ENCODE assay signal across 2 cellular contexts in the genomic region with DNA sequence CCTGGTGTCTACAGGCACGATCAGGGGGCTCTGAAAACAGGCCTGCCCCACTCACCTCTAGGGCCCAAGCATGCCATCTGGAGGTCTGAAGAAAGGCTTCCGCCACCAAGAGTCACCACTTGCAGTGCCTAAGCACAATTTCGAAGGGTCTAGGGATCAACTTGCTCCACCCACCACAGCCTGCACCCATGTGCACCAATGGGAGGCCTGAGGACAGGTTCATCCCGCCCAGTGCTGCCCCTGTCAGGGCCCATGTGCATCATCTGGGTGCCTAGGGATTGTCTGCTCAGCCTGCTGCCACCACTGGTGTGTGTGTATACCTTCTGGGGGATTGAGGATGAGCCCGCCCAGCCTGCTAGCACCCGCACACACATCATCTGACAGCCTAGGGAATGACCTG.
TF ChIP-seq lines count a peak whose summit lies in the region.

No MANE protein-coding gene starts in this region.

TF ChIP-seq in liver, 16 proteins besides CTCF, POLR2A, EP300 and RAD21:
- TF ChIP-seq YY1 (IDR thresholded peaks at IDR 0.05) (no peak), FOXA2 (IDR thresholded peaks at IDR 0.05) (no peak), RXRA (IDR thresholded peaks at IDR 0.05) (no peak)

TF ChIP-seq in HepG2, 621 proteins besides CTCF, POLR2A, EP300 and RAD21:
- TF ChIP-seq NR2F2 (IDR thresholded peaks at IDR 0.05; ENCODE audit: borderline replicate concordance, low read depth): no peak
- no peak for TF ChIP-seq SP2 (CRISPR knock-in tag; IDR thresholded peaks at IDR 0.05)
- TF ChIP-seq ZNF737 (CRISPR knock-in tag; IDR thresholded peaks at IDR 0.05; ENCODE audit: borderline replicate concordance): no peak
- TF ChIP-seq REXO4 (CRISPR knock-in tag; IDR thresholded peaks at IDR 0.05; ENCODE audit: borderline replicate concordance): no peak
- no peak for TF ChIP-seq PLSCR1 (CRISPR knock-in tag; IDR thresholded peaks at IDR 0.05; ENCODE audit: borderline replicate concordance)
- no peak for TF ChIP-seq PATZ1 (CRISPR knock-in tag; IDR thresholded peaks at IDR 0.05)
- TF ChIP-seq NR2F1 (CRISPR knock-in tag; IDR thresholded peaks at IDR 0.05): no peak
- TF ChIP-seq BRF2 (CRISPR knock-in tag; IDR thresholded peaks at IDR 0.05): no peak
- TF ChIP-seq SKI (IDR thresholded peaks at IDR 0.05; ENCODE audit: partially characterized antibody): no peak
- TF ChIP-seq ZNF563 (CRISPR knock-in tag; IDR thresholded peaks at IDR 0.05): no peak
- TF ChIP-seq, protein P1, sequence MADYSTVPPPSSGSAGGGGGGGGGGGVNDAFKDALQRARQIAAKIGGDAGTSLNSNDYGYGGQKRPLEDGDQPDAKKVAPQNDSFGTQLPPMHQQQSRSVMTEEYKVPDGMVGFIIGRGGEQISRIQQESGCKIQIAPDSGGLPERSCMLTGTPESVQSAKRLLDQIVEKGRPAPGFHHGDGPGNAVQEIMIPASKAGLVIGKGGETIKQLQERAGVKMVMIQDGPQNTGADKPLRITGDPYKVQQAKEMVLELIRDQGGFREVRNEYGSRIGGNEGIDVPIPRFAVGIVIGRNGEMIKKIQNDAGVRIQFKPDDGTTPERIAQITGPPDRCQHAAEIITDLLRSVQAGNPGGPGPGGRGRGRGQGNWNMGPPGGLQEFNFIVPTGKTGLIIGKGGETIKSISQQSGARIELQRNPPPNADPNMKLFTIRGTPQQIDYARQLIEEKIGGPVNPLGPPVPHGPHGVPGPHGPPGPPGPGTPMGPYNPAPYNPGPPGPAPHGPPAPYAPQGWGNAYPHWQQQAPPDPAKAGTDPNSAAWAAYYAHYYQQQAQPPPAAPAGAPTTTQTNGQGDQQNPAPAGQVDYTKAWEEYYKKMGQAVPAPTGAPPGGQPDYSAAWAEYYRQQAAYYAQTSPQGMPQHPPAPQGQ (CRISPR knock-in tag; IDR thresholded peaks at IDR 0.05; ENCODE audit: borderline replicate concordance): no peak
- TF ChIP-seq ZNF609 (CRISPR knock-in tag; IDR thresholded peaks at IDR 0.05; ENCODE audit: borderline replicate concordance): no peak
